8 cellular contexts compared by ENCODE assay signal in genomic region chr6:111427341-111428116, GRCh38. TPM values are rescaled to one million over a fixed set of nuclear protein-coding genes. Genes with fewer than 3 reads are reported as not detected.
A peak's percentile ranks its signal among the peaks of the same experiment; 100 is the strongest.
DNase-seq lines count a peak whose midpoint lies in the region; ATAC-seq and TF ChIP-seq lines count a peak whose summit lies in the region.

No MANE protein-coding gene starts in this region.

- H3K9me3 Mint-ChIP-seq in T-helper 1 cell treated with Interleukin-12 subunit alpha and Interleukin-12 subunit beta and Interleukin-4 antibody, amounts not matched to agents 30 μg/mL and 1 μg/mL, for 36 hours, result peaks cover 17% of the 10 kb centered on the region

- H3K4me3 Mint-ChIP-seq in T-helper 1 cell treated with Interleukin-12 subunit alpha and Interleukin-12 subunit beta and Interleukin-4 antibody, amounts not matched to agents 30 μg/mL and 1 μg/mL, for 36 hours, result peak overlapping the region; percentile 12

- H3K27me3 ChIP-seq in foreskin keratinocyte, result no peaks in the 10 kb centered on the region

- no peaks in the 10 kb centered on the region for H3K27me3 Mint-ChIP-seq in T-helper 1 cell treated with Interleukin-12 subunit alpha and Interleukin-12 subunit beta and Interleukin-4 antibody, amounts not matched to agents 30 μg/mL and 1 μg/mL, for 36 hours (ENCODE audit: low read depth)

- H3K36me3 Mint-ChIP-seq in T-helper 1 cell treated with Interleukin-12 subunit alpha and Interleukin-12 subunit beta and Interleukin-4 antibody, amounts not matched to agents 30 μg/mL and 1 μg/mL, for 36 hours (ENCODE audit: low read depth), result peaks cover 24% of the 10 kb centered on the region

- ATAC-seq in GM18519 (IDR thresholded peaks at IDR 0.05; ENCODE audit: low FRiP score, unreplicated experiment) (peak; percentile 57), HG03354 (IDR thresholded peaks at IDR 0.05; ENCODE audit: poor library complexity, severe bottlenecking, unreplicated experiment) (peak; percentile 71), foreskin keratinocyte (peak; percentile 91), HG03025 (IDR thresholded peaks at IDR 0.05; ENCODE audit: low FRiP score, unreplicated experiment) (no peak)

- no peak for TF ChIP-seq CTCF in foreskin keratinocyte (conservative IDR thresholded peaks at IDR 0.05)

- DNase-seq in ACHN (peak; percentile 57), foreskin keratinocyte (peak; percentile 73 to 86), epidermal melanocyte (ENCODE audit: insufficient read length, low spot score) (no peak), substantia nigra (lab: John Stamatoyannopoulos, UW) (no peak)

- in situ Hi-C loops in ACHN (cut with HindIII; ENCODE audit: low pct_ligation_motif_present, low pct_unique_long_range_greater_than_20kb, low sequenced_read_pairs), result no loop called here

- peaks cover 26% of the 10 kb centered on the region for H3K4me1 Mint-ChIP-seq in T-helper 1 cell treated with Interleukin-12 subunit alpha and Interleukin-12 subunit beta and Interleukin-4 antibody, amounts not matched to agents 30 μg/mL and 1 μg/mL, for 36 hours (ENCODE audit: low read depth)

- no peak overlapping the region for H3K27ac Mint-ChIP-seq in T-helper 1 cell treated with Interleukin-12 subunit alpha and Interleukin-12 subunit beta and Interleukin-4 antibody, amounts not matched to agents 30 μg/mL and 1 μg/mL, for 36 hours

- H3K27ac ChIP-seq in foreskin keratinocyte (peak overlapping the region; percentile 42), substantia nigra (ENCODE audit: low read depth, low read length, poor library complexity, severe bottlenecking) (no peak overlapping the region)

- H3K4me1 ChIP-seq in foreskin keratinocyte, result peaks cover 35% of the 10 kb centered on the region

RNA-seq across cellular contexts. Expression of gene REV3L, which starts 55.5 kb away (rescaled TPM):
- total RNA-seq in foreskin keratinocyte, result 10.6 and 14.1 TPM in 2 replicates
- polyA plus RNA-seq in foreskin keratinocyte, result 2.6 and 3.3 TPM in 2 replicates

Comparison
In these comparisons a context has a peak if more than half of its experiments do, and no peak if none do; other contexts are left out.
1. DNase-seq: peak in ACHN (single experiment) and foreskin keratinocyte (2 of 2); none in epidermal melanocyte (single experiment) and substantia nigra (0 of 49).